ENCODE assay signal across 8 cellular contexts in the genomic region with DNA sequence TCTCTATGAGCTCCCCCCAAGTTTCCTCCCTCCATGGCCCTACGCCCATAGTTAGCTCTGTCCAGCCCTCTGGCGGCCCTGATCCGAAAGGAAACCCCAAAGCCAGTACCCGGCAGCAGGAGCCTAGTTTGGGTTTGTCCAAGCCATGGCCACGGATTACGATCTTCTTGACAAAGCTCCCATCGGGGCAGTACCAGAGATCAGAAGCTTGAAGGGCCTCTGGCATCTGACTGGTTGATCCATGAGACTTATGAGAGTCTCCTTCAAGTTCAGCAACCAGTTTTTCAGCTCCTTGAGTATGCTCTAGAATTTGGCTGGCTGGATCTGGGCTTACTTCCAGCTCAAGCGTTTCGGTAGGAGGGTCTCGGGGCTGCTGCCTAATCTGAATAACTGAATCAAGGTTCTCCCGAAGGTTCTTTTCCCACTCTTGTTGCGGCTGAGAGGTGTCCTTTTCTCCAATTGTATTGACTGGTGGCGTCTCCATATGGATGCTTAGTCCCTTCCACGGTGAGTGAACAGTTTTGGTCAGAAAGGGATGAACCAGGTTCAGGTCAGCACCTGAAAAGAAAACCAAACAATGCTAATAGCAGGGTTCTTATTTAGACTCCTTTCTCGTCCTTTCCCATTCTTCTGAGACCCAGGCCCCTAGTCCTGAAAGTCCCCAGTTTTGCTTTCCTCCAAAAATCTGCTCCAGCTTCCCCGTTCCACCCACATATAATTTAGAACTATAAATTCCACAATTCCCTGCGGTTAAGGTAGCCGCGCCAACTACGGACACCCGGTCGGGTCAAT. TPM values are rescaled to one million over a fixed set of nuclear protein-coding genes. Genes with fewer than 3 reads are reported as not detected.
DNase-seq lines count a peak whose midpoint lies in the region; ATAC-seq and TF ChIP-seq lines count a peak whose summit lies in the region.

No MANE protein-coding gene starts in this region.

- DNase-seq in BJ (ENCODE audit: low read depth), result no peak
- DNase-seq in HFFc6, result no peak
- DNase-seq in adipocyte (ENCODE audit: low read depth), result no peak
- peak; percentile 54 for DNase-seq in stromal cell of bone marrow (ENCODE audit: low read depth)
- no peak for DNase-seq in medulla oblongata (ENCODE audit: extremely low spot score)

- H3K9ac ChIP-seq in adipocyte (ENCODE audit: low read length) (peak overlapping the region; percentile 85), iPS-20b (ENCODE audit: low read depth, low read length) (peak overlapping the region; percentile 76)

- peaks cover 52% of the 10 kb centered on the region for H3K4me1 Mint-ChIP-seq in HFFc6 (ENCODE audit: low read depth)

- CTCF ChIA-PET in BJ (lab: Yijun Ruan, JAX), result interaction anchor here (0.9 to 5.0 kb wide), 6 partner anchors 11 to 47 kb away, joined by 3 to 51 read pairs (median 4); a partner anchor contains a TSS

- peak overlapping the region; percentile 15 for H3K27ac ChIP-seq in iPS-20b (ENCODE audit: low read length)

- H3K4me1 ChIP-seq in adipocyte (ENCODE audit: control insufficient read depth, insufficient read depth, low read length) (peaks cover 22% of the 10 kb centered on the region), iPS-20b (ENCODE audit: insufficient read depth, low read length) (peaks cover 9% of the 10 kb centered on the region; the same call in 1 of the 2 replicates)

- H3K27me3 ChIP-seq in BJ (ENCODE audit: control insufficient read depth, insufficient read depth, low read length) (no peaks in the 10 kb centered on the region), adipocyte (replicated peaks; ENCODE audit: control insufficient read depth, insufficient read depth, low read length) (no peaks in the 10 kb centered on the region), iPS-20b (ENCODE audit: insufficient read depth, low read length) (no peaks in the 10 kb centered on the region)

- no peak for TF ChIP-seq CTCF in BJ (IDR thresholded peaks at IDR 0.05; ENCODE audit: insufficient read depth, low read depth, low read length)
- TF ChIP-seq CTCF in HFFc6 (IDR thresholded peaks at IDR 0.05), result no peak

- H3K9me3 Mint-ChIP-seq in HFFc6, result no peaks in the 10 kb centered on the region

- no peak for ATAC-seq in GM18868 (IDR thresholded peaks at IDR 0.05; ENCODE audit: unreplicated experiment)
- ATAC-seq in HG02798 (IDR thresholded peaks at IDR 0.05; ENCODE audit: poor library complexity, unreplicated experiment), result no peak

- peak overlapping the region; percentile 92 for H3K27ac Mint-ChIP-seq in HFFc6

- H3K9me3 ChIP-seq in adipocyte (ENCODE audit: control insufficient read depth, low read length), result no peaks in the 10 kb centered on the region
- H3K9me3 ChIP-seq in iPS-20b (ENCODE audit: insufficient read depth, low read depth, low read length), result no peaks in the 10 kb centered on the region

- peak overlapping the region; percentile 59 for H3K4me3 ChIP-seq in BJ (ENCODE audit: low read depth, low read length)
- peak overlapping the region; percentile 99 for H3K4me3 ChIP-seq in adipocyte (ENCODE audit: low read length)
- H3K4me3 ChIP-seq in iPS-20b (ENCODE audit: low read length), result peak overlapping the region; percentile 82

- H3K36me3 Mint-ChIP-seq in HFFc6 (ENCODE audit: low read depth), result peaks cover 18% of the 10 kb centered on the region

- H3K36me3 ChIP-seq in BJ (ENCODE audit: control insufficient read depth, insufficient read depth, low read length) (no peaks in the 10 kb centered on the region), adipocyte (ENCODE audit: control insufficient read depth, insufficient read depth, low read length, severe bottlenecking) (peaks cover 18% of the 10 kb centered on the region), iPS-20b (ENCODE audit: insufficient read depth, low read depth, low read length) (peaks cover 11% of the 10 kb centered on the region)

- peak overlapping the region; percentile 93 for H3K4me3 Mint-ChIP-seq in HFFc6

- POLR2A ChIA-PET in BJ (lab: Charles Lee), result no interaction called here

- H3K27me3 Mint-ChIP-seq in HFFc6 (ENCODE audit: insufficient read depth), result peaks cover 2% of the 10 kb centered on the region; the same call in 1 of the 2 replicates

RNA-seq across cellular contexts. Expression of a gene that starts 0.6 kb away (rescaled TPM):
- polyA plus RNA-seq in BJ (2011; rRNA removed), result 5.3 and 5.6 TPM in 2 replicates
- polyA minus RNA-seq in BJ (2011; rRNA and poly(A)+ RNA removed), result 2.6 and 5.1 TPM in 2 replicates
- 1 to 10 TPM; 4.3 to 6.0 (median 4.9) TPM for total RNA-seq in HFFc6 (2021; fragmentation: NEBNext Ultra II Directional; extraction: Animal tissue kit (Norgen Biotek cat#: 25700))

RNA-seq across cellular contexts. Expression of a gene that starts 1.4 kb away (rescaled TPM):
- polyA plus RNA-seq in BJ (2011; rRNA removed), result 46.5 and 69.2 TPM in 2 replicates
- polyA minus RNA-seq in BJ (2011; rRNA and poly(A)+ RNA removed), result 39.9 and 51.8 TPM in 2 replicates
- 10 to 100 TPM; 80.0 to 96.2 (median 88.7) TPM for total RNA-seq in HFFc6 (2021; fragmentation: NEBNext Ultra II Directional; extraction: Animal tissue kit (Norgen Biotek cat#: 25700))

RNA-seq across cellular contexts. Expression of a gene that starts 20.4 kb away (rescaled TPM):
- polyA plus RNA-seq in BJ (2011; rRNA removed), result 0.58 and 0.60 TPM in 2 replicates
- 0.90 and 1.0 TPM in 2 replicates for polyA minus RNA-seq in BJ (2011; rRNA and poly(A)+ RNA removed)
- total RNA-seq in HFFc6 (2021; fragmentation: NEBNext Ultra II Directional; extraction: Animal tissue kit (Norgen Biotek cat#: 25700)), result 1 to 10 TPM in 1 of 6 experiments, under 1 TPM in 5; 0.28 to 1.4 (median 0.83) TPM

RNA-seq across cellular contexts. Expression of a gene that starts 22.2 kb away (rescaled TPM):
- 0.77 and 0.78 TPM in 2 replicates for polyA plus RNA-seq in BJ (2011; rRNA removed)
- 0.57 and 0.98 TPM in 2 replicates for polyA minus RNA-seq in BJ (2011; rRNA and poly(A)+ RNA removed)
- 1 to 10 TPM; 2.6 to 5.8 (median 5.1) TPM for total RNA-seq in HFFc6 (2021; fragmentation: NEBNext Ultra II Directional; extraction: Animal tissue kit (Norgen Biotek cat#: 25700))

RNA-seq across cellular contexts. Expression of a gene that starts 24.4 kb away (rescaled TPM):
- 24.2 and 31.9 TPM in 2 replicates for polyA plus RNA-seq in BJ (2011; rRNA removed)
- 11.2 and 14.6 TPM in 2 replicates for polyA minus RNA-seq in BJ (2011; rRNA and poly(A)+ RNA removed)
- total RNA-seq in HFFc6 (2021; fragmentation: NEBNext Ultra II Directional; extraction: Animal tissue kit (Norgen Biotek cat#: 25700)), result 10 to 100 TPM; 15.9 to 21.7 (median 18.6) TPM
